In the genomic region with DNA sequence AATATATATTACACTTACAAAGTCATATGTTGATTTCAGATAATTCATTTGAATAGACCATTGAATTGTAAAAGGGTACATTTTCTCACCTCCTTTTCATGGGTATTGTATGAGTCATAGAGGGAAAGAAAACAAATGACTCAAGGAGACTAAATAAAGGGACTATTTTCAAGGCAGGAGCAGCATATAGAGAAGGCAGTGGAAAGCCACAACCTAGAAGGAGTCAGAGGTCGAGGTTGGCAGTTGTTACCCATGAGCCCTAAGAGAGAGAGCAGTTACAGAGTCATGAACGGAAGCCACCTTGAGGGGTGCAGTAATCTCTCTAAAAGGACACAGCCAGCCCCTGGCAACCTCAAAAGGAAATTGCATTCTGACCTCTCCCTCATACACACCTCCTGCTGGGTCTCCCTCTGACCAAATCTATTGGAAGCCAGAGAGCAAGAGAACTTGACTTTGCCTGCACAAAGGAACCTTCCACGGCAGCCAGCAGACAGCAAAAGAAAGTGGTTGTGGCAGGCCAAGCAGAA, we compare ENCODE assay signal across 23 cellular contexts.
DNase-seq lines count a peak whose midpoint lies in the region; ATAC-seq, FAIRE-seq and TF ChIP-seq lines count a peak whose summit lies in the region.
"Had no signal": no experiment of that assay in that cellular context is flagged by ENCODE, and none has a peak within 500 bp of the region (broad histone marks: within the 10 kb centered on the region; RNA-seq: fewer than 3 reads in every experiment).

No MANE protein-coding gene starts in this region.

- H3K9me3 ChIP-seq in A549, result no peaks in the 10 kb centered on the region
- H3K9me3 ChIP-seq in GM12878 (replicated peaks; ENCODE audit: control insufficient read depth, insufficient read depth, low read length), result no peaks in the 10 kb centered on the region
- no peaks in the 10 kb centered on the region for H3K9me3 ChIP-seq in sigmoid colon
- no peaks in the 10 kb centered on the region for H3K9me3 ChIP-seq in mucosa of descending colon
- H3K9me3 ChIP-seq: heart left ventricle, SJCRH30 had no signal

- TF ChIP-seq POLR2A in A549 (IDR thresholded peaks at IDR 0.05; ENCODE audit: low read length), result no peak
- no peak for TF ChIP-seq POLR2A in GM12878 (IDR thresholded peaks at IDR 0.05; ENCODE audit: low read depth, low read length)
- TF ChIP-seq POLR2A in sigmoid colon (IDR thresholded peaks at IDR 0.05), result no peak

- ATAC-seq in A549 (no peak), GM18868 (IDR thresholded peaks at IDR 0.05; ENCODE audit: unreplicated experiment) (peak; percentile 71), HG03442 (IDR thresholded peaks at IDR 0.05; ENCODE audit: unreplicated experiment) (peak; percentile 80), GM12878 (peak; percentile 52), mucosa of descending colon (no peak), HG03045 (IDR thresholded peaks at IDR 0.05; ENCODE audit: unreplicated experiment) (no peak)
- ATAC-seq: heart left ventricle, PC-3 had no signal

- no peak overlapping the region for H2AFZ ChIP-seq in GM12878 (ENCODE audit: control insufficient read depth, low read depth, low read length)

- no peaks in the 10 kb centered on the region for H3K79me2 ChIP-seq in GM12878 (ENCODE audit: control insufficient read depth, insufficient read depth, low read length)

- SMC1A ChIA-PET in GM12878 (lab: Charles Lee; ENCODE audit: uncharacterized antibody, unreplicated experiment), result no interaction called here

- H3K27me3 ChIP-seq in GM12878 (replicated peaks in 1 of 2; ENCODE audit: control insufficient read depth in 2 of 2, insufficient read depth in 2 of 2, low read length in 1 of 2) (no peaks in the 10 kb centered on the region), sigmoid colon (no peaks in the 10 kb centered on the region)
- H3K27me3 ChIP-seq: SJCRH30 had no signal

- H3K4me3 ChIP-seq in A549, result no peak overlapping the region
- H3K4me3 ChIP-seq in GM12878, result no peak overlapping the region
- H3K4me3 ChIP-seq in sigmoid colon, result no peak overlapping the region
- H3K4me3 ChIP-seq in mucosa of descending colon, result no peak overlapping the region
- H3K4me3 ChIP-seq: heart left ventricle, SJCRH30, smooth muscle cell had no signal

- intact Hi-C loops in GM12878 (cut with micrococcal nuclease; ENCODE audit: unreplicated experiment) (no loop called here), sigmoid colon (cut with DNase I) (no loop called here), mucosa of descending colon (cut with DNase I, micrococcal nuclease) (no loop called here)

- in situ Hi-C loops in GM12878 (cut with MboI), result no loop called here

- H3K4me2 ChIP-seq in A549 (no peak overlapping the region), GM12878 (ENCODE audit: control insufficient read depth, insufficient read depth) (no peak overlapping the region)
- H3K4me2 ChIP-seq: smooth muscle cell had no signal

- POLR2A ChIA-PET in A549 (lab: Yijun Ruan, JAX) (no interaction called here), GM12878 (lab: Charles Lee) (no interaction called here)

- TF ChIP-seq EP300 in A549 (IDR thresholded peaks at IDR 0.05) (no peak), GM12878 (IDR thresholded peaks at IDR 0.05; ENCODE audit: borderline replicate concordance in 1 of 2, control insufficient read depth in 1 of 2, low read depth in 2 of 2, low read length in 2 of 2) (no peak), sigmoid colon (IDR thresholded peaks at IDR 0.05) (no peak)

- no peak overlapping the region for H3K27ac ChIP-seq in A549
- H3K27ac ChIP-seq in GM12878 (ENCODE audit: control insufficient read depth, insufficient read depth), result no peak overlapping the region
- no peak overlapping the region for H3K27ac ChIP-seq in sigmoid colon
- H3K27ac ChIP-seq: heart left ventricle, SJCRH30, VCaP had no signal

- 0% methylated on average over 3 of the region's 3 CpGs for WGBS in A549 (ENCODE audit: missing lambda C conversion rate)
- 15% methylated on average over 3 of the region's 3 CpGs for WGBS in GM12878 (ENCODE audit: insufficient coverage, insufficient replicate concordance, low lambda C conversion rate, missing lambda C conversion rate)
- 59 to 73% methylated on average over 3 of the region's 3 CpGs for WGBS in sigmoid colon, 2 donors

- H4K20me1 ChIP-seq in GM12878 (ENCODE audit: control insufficient read depth, insufficient read depth), result no peaks in the 10 kb centered on the region

- DNase-seq in A549 (ENCODE audit: low read depth in 1 of 2, low spot score in 1 of 2) (no peak), GM12878 (ENCODE audit: low read depth, low spot score) (no peak), sigmoid colon (no peak), mucosa of descending colon (no peak), AML-193 (lab: John Stamatoyannopoulos, UW) (no peak)
- DNase-seq: activated CD4-positive, alpha-beta memory T cell treated with anti-CD3 and anti-CD28 coated beads for 36 hours; activated naive CD4-positive, alpha-beta T cell treated with anti-CD3 and anti-CD28 coated beads, Interleukin-2, amount 50 U/mL, for 16 hours; activated T-cell treated with anti-CD3 and anti-CD28 coated beads, Interleukin-2, amount 50 U/mL, for 24 hours; H7; heart left ventricle; immature natural killer cell; NCI-H1436 treated with DMSO at 0.1 percent for 48 hours; NCI-H82; PC-3; SJCRH30; substantia nigra had no signal

- CTCF ChIA-PET in A549 (lab: Yijun Ruan, JAX) (no interaction called here), GM12878 (lab: Yijun Ruan, JAX) (no interaction called here)

- H3K36me3 ChIP-seq in GM12878 (ENCODE audit: control insufficient read depth in 2 of 2, insufficient read depth in 2 of 2, low read length in 1 of 2) (no peaks in the 10 kb centered on the region), sigmoid colon (no peaks in the 10 kb centered on the region), mucosa of descending colon (ENCODE audit: low read depth) (no peaks in the 10 kb centered on the region)
- H3K36me3 ChIP-seq: heart left ventricle, SJCRH30 had no signal

- BruUV-seq in GM12878 (replicated peaks; lab: Mats Ljungman, UMichigan), result no TSS peak

- H3K9ac ChIP-seq in GM12878 (ENCODE audit: control insufficient read depth, insufficient read depth, low read length), result no peak overlapping the region

- TF ChIP-seq CTCF in A549 (IDR thresholded peaks at IDR 0.05) (no peak), GM12878 (IDR thresholded peaks at IDR 0.05 in 2 of 3, conservative IDR thresholded peaks at IDR 0.05 in 1 of 3; ENCODE audit: control insufficient read depth in 2 of 3, extremely low read depth in 1 of 3, insufficient read depth in 1 of 3, low read depth in 3 of 3, low read length in 3 of 3) (no peak), sigmoid colon (IDR thresholded peaks at IDR 0.05) (no peak), mucosa of descending colon (IDR thresholded peaks at IDR 0.05) (no peak)

- TF ChIP-seq RAD21 in A549 (conservative IDR thresholded peaks at IDR 0.05 in 1 of 2, IDR thresholded peaks at IDR 0.05 in 1 of 2), result no peak
- no peak for TF ChIP-seq RAD21 in GM12878 (IDR thresholded peaks at IDR 0.05; ENCODE audit: insufficient read depth, low read depth, low read length)

- H3K4me1 ChIP-seq in A549, result no peaks in the 10 kb centered on the region
- no peaks in the 10 kb centered on the region for H3K4me1 ChIP-seq in GM12878 (ENCODE audit: control insufficient read depth, insufficient read depth, low read length)
- H3K4me1 ChIP-seq in sigmoid colon, result no peaks in the 10 kb centered on the region
- no peaks in the 10 kb centered on the region for H3K4me1 ChIP-seq in mucosa of descending colon (ENCODE audit: low read depth)
- H3K4me1 ChIP-seq: heart left ventricle, SJCRH30 had no signal

- RAD21 ChIA-PET in GM12878 (lab: Charles Lee; ENCODE audit: unreplicated experiment), result no interaction called here

- FAIRE-seq in A549 (lab: Jason Lieb, UNC), result no peak
- no peak for FAIRE-seq in GM12878 (lab: Jason Lieb, UNC)
- FAIRE-seq: colon, urothelium cell line had no signal

TF ChIP-seq in A549, 52 proteins besides CTCF, POLR2A, EP300 and RAD21:
- TF ChIP-seq CBX2 (IDR thresholded peaks at IDR 0.05; ENCODE audit: borderline replicate concordance, low read depth) (no peak), FOSL2 (IDR thresholded peaks at IDR 0.05) (no peak), FOSL2 (CRISPR knock-in tag; IDR thresholded peaks at IDR 0.05) (0 out of 2 replicates have a peak, but pooled peaks have one; percentile 18)
- TF ChIP-seq, protein P1, sequence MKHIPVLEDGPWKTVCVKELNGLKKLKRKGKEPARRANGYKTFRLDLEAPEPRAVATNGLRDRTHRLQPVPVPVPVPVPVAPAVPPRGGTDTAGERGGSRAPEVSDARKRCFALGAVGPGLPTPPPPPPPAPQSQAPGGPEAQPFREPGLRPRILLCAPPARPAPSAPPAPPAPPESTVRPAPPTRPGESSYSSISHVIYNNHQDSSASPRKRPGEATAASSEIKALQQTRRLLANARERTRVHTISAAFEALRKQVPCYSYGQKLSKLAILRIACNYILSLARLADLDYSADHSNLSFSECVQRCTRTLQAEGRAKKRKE (CRISPR knock-in tag; IDR thresholded peaks at IDR 0.05; ENCODE audit: low read depth), result no peak

TF ChIP-seq in GM12878, 131 proteins besides CTCF, POLR2A, EP300 and RAD21:
- TF ChIP-seq MTA2 (IDR thresholded peaks at IDR 0.05; ENCODE audit: low read depth), result no peak
- no peak for TF ChIP-seq NR2F1 (conservative IDR thresholded peaks at IDR 0.05)
- no peak for TF ChIP-seq EZH2 (IDR thresholded peaks at IDR 0.05; ENCODE audit: borderline replicate concordance, control insufficient read depth, low read depth, low read length)
- TF ChIP-seq TARDBP (IDR thresholded peaks at IDR 0.05; ENCODE audit: borderline replicate concordance), result no peak
- no peak for TF ChIP-seq SMAD1 (IDR thresholded peaks at IDR 0.05; ENCODE audit: low read depth, partially characterized antibody)
- TF ChIP-seq NFYA (IDR thresholded peaks at IDR 0.05; ENCODE audit: borderline replicate concordance, low read depth, low read length), result no peak

Comparison
In these comparisons a context has a peak if more than half of its experiments do, and no peak if none do; other contexts are left out.
1. ATAC-seq: peak in GM18868 (single experiment), HG03442 (single experiment) and GM12878 (single experiment); none in A549 (0 of 2), mucosa of descending colon (single experiment) and HG03045 (single experiment).